8 cellular contexts compared by ENCODE assay signal in the genomic region with DNA sequence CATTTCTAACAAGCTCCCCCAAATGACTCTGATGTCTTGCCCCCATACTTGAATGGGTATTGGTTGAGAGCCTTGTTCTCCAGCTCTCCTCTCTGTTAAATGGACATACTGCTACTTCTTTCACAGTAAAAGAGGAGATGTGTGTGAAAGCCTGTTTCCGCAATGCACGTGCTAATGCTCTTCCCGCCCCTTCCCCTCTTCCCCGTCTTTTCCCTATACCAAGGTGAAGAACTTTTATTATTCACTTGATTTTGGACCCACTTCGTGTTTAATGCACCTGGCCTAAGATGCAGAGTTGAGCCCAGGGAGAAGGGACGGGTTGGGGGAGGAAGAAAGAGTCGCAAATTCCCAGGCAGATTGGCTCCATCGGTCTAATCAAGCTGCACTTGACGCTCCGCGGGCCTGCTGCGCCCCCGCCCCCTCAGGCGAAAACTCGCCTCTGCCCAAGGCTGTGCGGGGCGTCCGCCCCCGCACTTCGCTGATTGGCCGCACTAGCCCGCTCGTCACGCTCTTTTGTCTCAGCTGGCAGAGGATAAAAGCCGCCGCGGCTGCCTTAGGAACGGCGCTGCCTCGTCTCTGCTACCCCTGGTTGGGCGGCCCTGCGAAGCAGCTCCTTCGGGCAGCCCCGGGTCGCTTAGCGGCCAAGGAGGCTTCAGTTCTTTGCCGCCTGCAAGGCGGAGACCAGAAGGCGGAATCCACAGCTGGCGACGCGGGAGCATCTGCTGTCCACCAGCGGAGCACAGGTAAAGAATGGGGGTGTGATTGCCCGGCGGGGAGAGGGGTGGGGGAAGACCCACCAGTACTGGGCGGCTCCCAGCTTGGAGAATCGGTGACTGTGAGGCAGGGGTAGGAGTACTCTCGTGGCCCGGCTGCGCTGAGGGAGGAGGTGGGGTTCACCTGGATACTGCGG. TPM values are rescaled to one million over a fixed set of nuclear protein-coding genes. Genes with fewer than 3 reads are reported as not detected.
A peak's percentile ranks its signal among the peaks of the same experiment; 100 is the strongest.
DNase-seq lines count a peak whose midpoint lies in the region; ATAC-seq and TF ChIP-seq lines count a peak whose summit lies in the region.

A gene (plus strand): TSS at position 562 of the 910 bp plus-strand sequence. CDS start 1,421 bp downstream, outside the sequence.

- H3K36me3 ChIP-seq in SU-DHL-6 (ENCODE audit: low read length) (no peaks in the 10 kb centered on the region), ascending aorta (no peaks in the 10 kb centered on the region), iPS DF 6.9 (ENCODE audit: control insufficient read depth, insufficient read depth, low read length) (no peaks in the 10 kb centered on the region), skeletal muscle satellite cell (ENCODE audit: insufficient read depth, low read length) (no peaks in the 10 kb centered on the region)

- H3K4me3 ChIP-seq in SU-DHL-6 (ENCODE audit: insufficient read depth, low read length, poor library complexity, severe bottlenecking) (no peak within 1 kb of the TSS), ascending aorta (peak within 1 kb of the TSS; percentile 27 to 58), iPS DF 6.9 (ENCODE audit: low read length) (peak within 1 kb of the TSS; percentile 31; the same call in 1 of the 2 replicates), skeletal muscle satellite cell (ENCODE audit: low read length) (peak within 1 kb of the TSS; percentile 52)

- WGBS in iPS DF 6.9 (ENCODE audit: insufficient coverage, insufficient read length), result no CpG with 5 or more reads among the region's 51 CpGs

- intact Hi-C loops in ascending aorta (cut with DNase I), result no loop called here

- ATAC-seq in HG03108 (IDR thresholded peaks at IDR 0.05; ENCODE audit: unreplicated experiment), result no peak
- ATAC-seq in GM18873 (IDR thresholded peaks at IDR 0.05; ENCODE audit: low FRiP score, unreplicated experiment), result no peak

- H2AFZ ChIP-seq in SU-DHL-6 (ENCODE audit: low read depth, low read length, severe bottlenecking), result no peak within 1 kb of the TSS

- no peak within 1 kb of the TSS for H3K27ac ChIP-seq in SU-DHL-6 (ENCODE audit: low read depth, low read length)
- H3K27ac ChIP-seq in ascending aorta, result no peak within 1 kb of the TSS
- no peak within 1 kb of the TSS for H3K27ac ChIP-seq in iPS DF 6.9 (ENCODE audit: low read length)

- H3K27me3 ChIP-seq in SU-DHL-6 (ENCODE audit: low read length) (no peaks in the 10 kb centered on the region), ascending aorta (no peaks in the 10 kb centered on the region), iPS DF 6.9 (ENCODE audit: control insufficient read depth, insufficient read depth, low read length) (peaks cover 43% of the 10 kb centered on the region), skeletal muscle satellite cell (ENCODE audit: control insufficient read depth, insufficient read depth, low read length) (peaks cover 36% of the 10 kb centered on the region)

- peak within 1 kb of the TSS; percentile 40 for H3K4me2 ChIP-seq in SU-DHL-6 (ENCODE audit: low read depth, low read length, poor library complexity, severe bottlenecking)
- peak within 1 kb of the TSS; percentile 81 for H3K4me2 ChIP-seq in skeletal muscle satellite cell (ENCODE audit: low read length)

- no peaks in the 10 kb centered on the region for H3K9me3 ChIP-seq in SU-DHL-6 (ENCODE audit: insufficient read depth, low read length)
- no peaks in the 10 kb centered on the region for H3K9me3 ChIP-seq in ascending aorta
- no peaks in the 10 kb centered on the region for H3K9me3 ChIP-seq in iPS DF 6.9 (ENCODE audit: control insufficient read depth, insufficient read depth, low read length)
- no peaks in the 10 kb centered on the region for H3K9me3 ChIP-seq in skeletal muscle satellite cell (replicated peaks; ENCODE audit: low read length)

- no peaks in the 10 kb centered on the region for H3F3A ChIP-seq in SU-DHL-6 (ENCODE audit: insufficient read depth)

- peak; percentile 62 for DNase-seq in Daoy (ENCODE audit: low read depth)
- peak; percentile 47 for DNase-seq in HuH-7.5 (ENCODE audit: low spot score)
- DNase-seq in ascending aorta (ENCODE audit: low spot score in 2 of 2), result no peak
- DNase-seq in iPS DF 6.9 (ENCODE audit: low read depth, low spot score), result peak; percentile 41

- H3K4me1 ChIP-seq in ascending aorta (peaks cover 0 to 3% of the 10 kb centered on the region in 2 donors), iPS DF 6.9 (ENCODE audit: control insufficient read depth, insufficient read depth, low read length) (no peaks in the 10 kb centered on the region), skeletal muscle satellite cell (ENCODE audit: control insufficient read depth, insufficient read depth, low read length) (peaks cover 3% of the 10 kb centered on the region)

- no peaks in the 10 kb centered on the region for H3K9me2 ChIP-seq in SU-DHL-6 (replicated peaks; ENCODE audit: insufficient read depth, low read length)

- H3K9ac ChIP-seq in SU-DHL-6 (ENCODE audit: low read length) (no peak within 1 kb of the TSS), skeletal muscle satellite cell (ENCODE audit: low read depth, low read length) (no peak within 1 kb of the TSS)

- H4K20me1 ChIP-seq in SU-DHL-6 (ENCODE audit: low read depth, low read length), result no peaks in the 10 kb centered on the region

- no peak for TF ChIP-seq CTCF in SU-DHL-6 (IDR thresholded peaks at IDR 0.05; ENCODE audit: insufficient read depth, low read length, poor library complexity, severe bottlenecking)
- no peak for TF ChIP-seq CTCF in ascending aorta (IDR thresholded peaks at IDR 0.05)

- H3K79me2 ChIP-seq in SU-DHL-6 (ENCODE audit: insufficient read depth, low read length), result no peaks in the 10 kb centered on the region

RNA-seq across cellular contexts. Expression of the gene that starts here (rescaled TPM):
- not detected in 2 replicates for total RNA-seq in Daoy (2014; rRNA removed; shearing (Covaris generic))
- total RNA-seq in ascending aorta, result not detected
- total RNA-seq in skeletal muscle satellite cell (2012; rRNA removed), result not detected in 2 replicates

Comparison
In these comparisons a context has a peak if more than half of its experiments do, and no peak if none do; other contexts are left out.
1. Peak in DNase-seq in Daoy; RNA of the gene not detected or under 1 TPM.
2. DNase-seq: peak in HuH-7.5 (single experiment) and iPS DF 6.9 (single experiment); none in ascending aorta (0 of 2).